In the genomic region with DNA sequence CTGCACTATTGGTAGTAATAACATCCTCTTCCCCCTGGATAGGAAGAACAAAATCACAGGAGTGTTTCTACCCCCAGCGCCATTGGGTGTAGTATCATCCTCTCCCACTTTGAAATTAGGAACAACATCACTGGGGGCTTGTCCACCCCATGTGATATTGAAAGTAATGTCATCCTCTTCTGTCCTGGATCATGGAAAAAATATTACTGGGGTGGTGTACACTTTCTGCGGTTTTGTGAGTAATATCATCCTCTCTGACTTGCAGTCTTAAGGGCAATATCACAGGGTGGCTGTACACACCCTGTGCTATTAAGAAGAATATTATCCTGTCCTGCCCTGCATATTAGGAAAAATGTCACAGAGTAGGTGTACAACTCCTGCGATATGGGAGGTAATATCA, we compare ENCODE assay signal across 13 cellular contexts. TPM values are rescaled to one million over a fixed set of nuclear protein-coding genes. Genes with fewer than 3 reads are reported as not detected.
"Had no signal": no experiment of that assay in that cellular context is flagged by ENCODE, and none has a peak within 500 bp of the region (broad histone marks: within the 10 kb centered on the region; RNA-seq: fewer than 3 reads in every experiment).

No MANE protein-coding gene starts in this region.

- H3K9me3 Mint-ChIP-seq: activated T-helper 2 cell treated with anti-CD3 and anti-CD28 coated beads, Interferon-gamma antibody, Interleukin-2, Interleukin-4, amounts not matched to agents 10 μg/mL and 5 μg/mL and 100 μg/mL, durations not matched to agents 14 hours and 24 hours and 36 hours had no signal

- ATAC-seq: left ventricle myocardium superior had no signal

- H3K27ac Mint-ChIP-seq: activated T-helper 2 cell treated with anti-CD3 and anti-CD28 coated beads, Interferon-gamma antibody, Interleukin-2, Interleukin-4, amounts not matched to agents 10 μg/mL and 5 μg/mL and 100 μg/mL, durations not matched to agents 14 hours and 24 hours and 36 hours had no signal

- DNase-seq: activated CD4-positive, alpha-beta T cell treated with anti-CD3 and anti-CD28 coated beads, Interleukin-2, amount 50 U/mL, for 48 hours; activated CD8-positive, alpha-beta memory T cell treated with anti-CD3 and anti-CD28 coated beads, Interleukin-2, amount 50 U/mL, for 4 hours; activated naive CD4-positive, alpha-beta T cell treated with anti-CD3 and anti-CD28 coated beads, Interleukin-2, amount 50 U/mL, for 16 hours; anterior cingulate cortex; left ventricle myocardium superior; ovary; sigmoid colon; stimulated activated CD4-positive, alpha-beta T cell treated with anti-CD3 and anti-CD28 coated beads, Interleukin-2, amount 100 ng/mL, for 24 hours; stimulated activated naive CD4-positive, alpha-beta T cell treated with Interleukin-2 at 50 U/mL for 16 hours; T-helper 9 cell; WERI-Rb-1 had no signal

RNA-seq across cellular contexts. Expression of a gene that starts 4.9 kb away (rescaled TPM):
- total RNA-seq: chondrocyte had no signal
